ENCODE assay signal across 9 cellular contexts in genomic region chr19:1063030-1063908, GRCh38. TPM values are rescaled to one million over a fixed set of nuclear protein-coding genes. Genes with fewer than 3 reads are reported as not detected.
DNase-seq lines count a peak whose midpoint lies in the region; ATAC-seq, FAIRE-seq and TF ChIP-seq lines count a peak whose summit lies in the region.
"Had no signal": no experiment of that assay in that cellular context is flagged by ENCODE, and none has a peak within 500 bp of the region (broad histone marks: within the 10 kb centered on the region; RNA-seq: fewer than 3 reads in every experiment).

No MANE protein-coding gene starts in this region.

- no peak overlapping the region for H3K4me3 Mint-ChIP-seq in activated T-helper 2 cell treated with anti-CD3 and anti-CD28 coated beads, Interferon-gamma antibody, Interleukin-2, Interleukin-4, amounts not matched to agents 10 μg/mL and 5 μg/mL and 100 μg/mL, durations not matched to agents 14 hours and 24 hours and 36 hours (ENCODE audit: low read depth)
- H3K4me3 Mint-ChIP-seq: neural crest cell had no signal

- TF ChIP-seq POLR2A in GM12892 (IDR thresholded peaks at IDR 0.05; ENCODE audit: low read depth, low read length): no peak

- peak overlapping the region; percentile 71 for H2BK15ac ChIP-seq in neuronal stem cell (ENCODE audit: low read length)

- H3K4me2 ChIP-seq in neuronal stem cell (ENCODE audit: insufficient read depth, low read length, poor library complexity, severe bottlenecking): no peak overlapping the region

- intact Hi-C loops in activated T-helper 2 cell treated with anti-CD3 and anti-CD28 coated beads, Interferon-gamma antibody, Interleukin-2, Interleukin-4, amounts not matched to agents 10 μg/mL and 5 μg/mL and 100 μg/mL, durations not matched to agents 14 hours and 24 hours and 36 hours (cut with micrococcal nuclease): no loop called here

- peak; percentile 95 for FAIRE-seq in GM12892 (lab: Jason Lieb, UNC)

- H3K36me3 Mint-ChIP-seq in activated T-helper 2 cell treated with anti-CD3 and anti-CD28 coated beads, Interferon-gamma antibody, Interleukin-2, Interleukin-4, amounts not matched to agents 10 μg/mL and 5 μg/mL and 100 μg/mL, durations not matched to agents 14 hours and 24 hours and 36 hours (ENCODE audit: low read depth): peaks cover 3% of the 10 kb centered on the region

- H3K27ac Mint-ChIP-seq in activated T-helper 2 cell treated with anti-CD3 and anti-CD28 coated beads, Interferon-gamma antibody, Interleukin-2, Interleukin-4, amounts not matched to agents 10 μg/mL and 5 μg/mL and 100 μg/mL, durations not matched to agents 14 hours and 24 hours and 36 hours: no peak overlapping the region

- ATAC-seq in GM19023 (IDR thresholded peaks at IDR 0.05; ENCODE audit: unreplicated experiment): no peak

- peaks cover 0 to 12% of the 10 kb centered on the region in 2 donors for H3K9me3 ChIP-seq in neuronal stem cell (replicated peaks in 1 of 2; ENCODE audit: control insufficient read depth in 2 of 2, insufficient read depth in 1 of 2, low read depth in 1 of 2, low read length in 2 of 2)

- H3K79me1 ChIP-seq in neuronal stem cell (ENCODE audit: low read depth, low read length): no peaks in the 10 kb centered on the region

- H3K9me3 Mint-ChIP-seq in activated T-helper 2 cell treated with anti-CD3 and anti-CD28 coated beads, Interferon-gamma antibody, Interleukin-2, Interleukin-4, amounts not matched to agents 10 μg/mL and 5 μg/mL and 100 μg/mL, durations not matched to agents 14 hours and 24 hours and 36 hours: no peaks in the 10 kb centered on the region
- H3K9me3 Mint-ChIP-seq: neural crest cell had no signal

- no peaks in the 10 kb centered on the region for H3K27me3 Mint-ChIP-seq in activated T-helper 2 cell treated with anti-CD3 and anti-CD28 coated beads, Interferon-gamma antibody, Interleukin-2, Interleukin-4, amounts not matched to agents 10 μg/mL and 5 μg/mL and 100 μg/mL, durations not matched to agents 14 hours and 24 hours and 36 hours (ENCODE audit: low read depth)

- H2BK5ac ChIP-seq in neuronal stem cell (ENCODE audit: low read length): no peak overlapping the region

- peaks cover 0 to 2% of the 10 kb centered on the region in 2 donors for H3K36me3 ChIP-seq in neuronal stem cell (replicated peaks in 1 of 2; ENCODE audit: control insufficient read depth in 2 of 2, insufficient read depth in 2 of 2, low read length in 2 of 2)

- peaks cover 11% of the 10 kb centered on the region for H3K4me1 Mint-ChIP-seq in activated T-helper 2 cell treated with anti-CD3 and anti-CD28 coated beads, Interferon-gamma antibody, Interleukin-2, Interleukin-4, amounts not matched to agents 10 μg/mL and 5 μg/mL and 100 μg/mL, durations not matched to agents 14 hours and 24 hours and 36 hours (ENCODE audit: low read depth)
- H3K4me1 Mint-ChIP-seq: neural crest cell had no signal

- H4K8ac ChIP-seq in neuronal stem cell (ENCODE audit: low read depth, low read length): no peak overlapping the region

- no peak overlapping the region for H2AFZ ChIP-seq in neuronal stem cell (ENCODE audit: low read length)

- WGBS in neuronal stem cell (ENCODE audit: extremely low coverage in 2 of 2, insufficient read length in 2 of 2, insufficient replicate concordance in 1 of 2), 2 donors: no CpG with 5 or more reads among the region's 37 CpGs

- peak overlapping the region; percentile 47 for H2BK120ac ChIP-seq in neuronal stem cell (ENCODE audit: low read depth, low read length)

- H3K18ac ChIP-seq in neuronal stem cell (ENCODE audit: low read length): no peak overlapping the region

- DNase-seq in GM12892 (ENCODE audit: insufficient read length) (no peak), OCI-M1 (lab: John Stamatoyannopoulos, UW) (peak; percentile 38), neuronal stem cell (ENCODE audit: low spot score) (no peak), NCI-H510A (lab: John Stamatoyannopoulos, UW) (no peak), kidney glomerular epithelial cell (lab: John Stamatoyannopoulos, UW) (no peak), dedifferentiated amniotic fluid mesenchymal stem cell (ENCODE audit: extremely low spot score) (no peak)
- peak; percentile 68 for DNase-seq in activated T-helper 2 cell treated with anti-CD3 and anti-CD28 coated beads, Interferon-gamma antibody, Interleukin-2, Interleukin-4, amounts not matched to agents 10 μg/mL and 5 μg/mL and 100 μg/mL, durations not matched to agents 14 hours and 24 hours and 36 hours (ENCODE audit: low spot score)

- H3K27ac ChIP-seq in neuronal stem cell (replicated peaks; ENCODE audit: low read length): no peak overlapping the region

- peaks cover 6 to 12% of the 10 kb centered on the region in 2 donors for H3K4me1 ChIP-seq in neuronal stem cell (ENCODE audit: control insufficient read depth in 2 of 2, insufficient read depth in 1 of 2, low read depth in 1 of 2, low read length in 2 of 2)

- peak overlapping the region in 1 of 2 donors; percentile 25 for H3K4me3 ChIP-seq in neuronal stem cell (ENCODE audit: low read length in 2 of 2)

- no peak overlapping the region for H4K91ac ChIP-seq in neuronal stem cell (ENCODE audit: low read depth, low read length, poor library complexity)

- peak overlapping the region; percentile 89 for H3K23ac ChIP-seq in neuronal stem cell (ENCODE audit: low read depth, low read length, poor library complexity)

- H3K9ac ChIP-seq in neuronal stem cell (ENCODE audit: low read depth, low read length, poor library complexity): peak overlapping the region; percentile 21

- H3K27me3 ChIP-seq in neuronal stem cell (ENCODE audit: control insufficient read depth in 3 of 3, insufficient read depth in 3 of 3, low read depth in 1 of 3, low read length in 3 of 3): peaks cover 3 to 33% (median 28%) of the 10 kb centered on the region in 3 experiments

- H2BK12ac ChIP-seq in neuronal stem cell (ENCODE audit: low read length): no peak overlapping the region

- peak overlapping the region; percentile 89 for H2AK5ac ChIP-seq in neuronal stem cell (ENCODE audit: low read depth, low read length)

- no peak overlapping the region for H3K4ac ChIP-seq in neuronal stem cell (ENCODE audit: low read length)

- peak overlapping the region; percentile 56 for H3K14ac ChIP-seq in neuronal stem cell (ENCODE audit: low read length)

RNA-seq across cellular contexts. Expression of gene ARHGAP45, which starts 3.7 kb away (rescaled TPM):
- polyA plus RNA-seq in GM12892 (2012; ENCODE audit: missing spikeins): 45.5 TPM
- total RNA-seq in activated T-helper 2 cell treated with anti-CD3 and anti-CD28 coated beads, Interferon-gamma antibody, Interleukin-2, Interleukin-4, amounts not matched to agents 10 μg/mL and 5 μg/mL and 100 μg/mL, durations not matched to agents 14 hours and 24 hours and 36 hours: 158 TPM in 2 replicates
- polyA plus RNA-seq in neuronal stem cell (2013, experiment 1 of 2): 6.9 TPM
- polyA plus RNA-seq in neuronal stem cell (2013, experiment 2 of 2): 7.4 TPM

RNA-seq across cellular contexts. Expression of gene ABCA7, which starts 23.4 kb away (rescaled TPM):
- 6.9 TPM for polyA plus RNA-seq in GM12892 (2012; ENCODE audit: missing spikeins)
- 17.2 and 19.6 TPM in 2 replicates for total RNA-seq in activated T-helper 2 cell treated with anti-CD3 and anti-CD28 coated beads, Interferon-gamma antibody, Interleukin-2, Interleukin-4, amounts not matched to agents 10 μg/mL and 5 μg/mL and 100 μg/mL, durations not matched to agents 14 hours and 24 hours and 36 hours
- 9.4 TPM for polyA plus RNA-seq in neuronal stem cell (2013, experiment 1 of 2)
- polyA plus RNA-seq in neuronal stem cell (2013, experiment 2 of 2): 8.0 TPM

RNA-seq across cellular contexts. Expression of gene POLR2E, which starts 31.9 kb away (rescaled TPM):
- polyA plus RNA-seq in GM12892 (2012; ENCODE audit: missing spikeins): 87.9 TPM
- total RNA-seq in activated T-helper 2 cell treated with anti-CD3 and anti-CD28 coated beads, Interferon-gamma antibody, Interleukin-2, Interleukin-4, amounts not matched to agents 10 μg/mL and 5 μg/mL and 100 μg/mL, durations not matched to agents 14 hours and 24 hours and 36 hours: 260 and 272 TPM in 2 replicates
- polyA plus RNA-seq in neuronal stem cell (2013, experiment 1 of 2): 201 TPM
- polyA plus RNA-seq in neuronal stem cell (2013, experiment 2 of 2): 197 TPM

RNA-seq across cellular contexts. Expression of gene CNN2, which starts 36.9 kb away (rescaled TPM):
- polyA plus RNA-seq in GM12892 (2012; ENCODE audit: missing spikeins): 68.4 TPM
- total RNA-seq in activated T-helper 2 cell treated with anti-CD3 and anti-CD28 coated beads, Interferon-gamma antibody, Interleukin-2, Interleukin-4, amounts not matched to agents 10 μg/mL and 5 μg/mL and 100 μg/mL, durations not matched to agents 14 hours and 24 hours and 36 hours: 160 and 163 TPM in 2 replicates
- 235 TPM for polyA plus RNA-seq in neuronal stem cell (2013, experiment 1 of 2)
- 243 TPM for polyA plus RNA-seq in neuronal stem cell (2013, experiment 2 of 2)

RNA-seq across cellular contexts. Expression of gene GPX4, which starts 40.5 kb away (rescaled TPM):
- 359 TPM for polyA plus RNA-seq in GM12892 (2012; ENCODE audit: missing spikeins)
- 257 TPM in 2 replicates for total RNA-seq in activated T-helper 2 cell treated with anti-CD3 and anti-CD28 coated beads, Interferon-gamma antibody, Interleukin-2, Interleukin-4, amounts not matched to agents 10 μg/mL and 5 μg/mL and 100 μg/mL, durations not matched to agents 14 hours and 24 hours and 36 hours
- polyA plus RNA-seq in neuronal stem cell (2013, experiment 1 of 2): 755 TPM
- 706 TPM for polyA plus RNA-seq in neuronal stem cell (2013, experiment 2 of 2)

Comparison
In these comparisons a context has a peak if more than half of its experiments do, and no peak if none do; other contexts are left out.
1. DNase-seq: peak in OCI-M1 (single experiment) and activated T-helper 2 cell treated with anti-CD3 and anti-CD28 coated beads, Interferon-gamma antibody, Interleukin-2, Interleukin-4, amounts not matched to agents 10 μg/mL and 5 μg/mL and 100 μg/mL, durations not matched to agents 14 hours and 24 hours and 36 hours (single experiment); none in GM12892 (single experiment), neuronal stem cell (single experiment), NCI-H510A (single experiment), kidney glomerular epithelial cell (single experiment) and dedifferentiated amniotic fluid mesenchymal stem cell (single experiment).